ENCODE assay signal across 9 cellular contexts in genomic region chr11:46279393-46280099, GRCh38. TPM values are rescaled to one million over a fixed set of nuclear protein-coding genes. Genes with fewer than 3 reads are reported as not detected.
DNase-seq lines count a peak whose midpoint lies in the region; ATAC-seq and TF ChIP-seq lines count a peak whose summit lies in the region.
"Had no signal": no experiment of that assay in that cellular context is flagged by ENCODE, and none has a peak within 500 bp of the region (broad histone marks: within the 10 kb centered on the region; RNA-seq: fewer than 3 reads in every experiment).

No MANE protein-coding gene starts in this region.

- peak overlapping the region; percentile 99 for H3K4me3 ChIP-seq in WI38 (ENCODE audit: low read depth, low read length)
- peak overlapping the region; percentile 90 for H3K4me3 ChIP-seq in retinal pigment epithelial cell (ENCODE audit: low read length)

- peak; percentile 72 for ATAC-seq in left ventricle myocardium superior
- no peak for ATAC-seq in GM21447 (IDR thresholded peaks at IDR 0.05; ENCODE audit: unreplicated experiment)

- no peak for TF ChIP-seq CTCF in WI38 (IDR thresholded peaks at IDR 0.05; ENCODE audit: low read depth, low read length)
- no peak for TF ChIP-seq CTCF in retinal pigment epithelial cell (conservative IDR thresholded peaks at IDR 0.05; ENCODE audit: low read depth, low read length)

- intact Hi-C loops in left ventricle myocardium superior (cut with micrococcal nuclease): no loop called here

- DNase-seq in GM03348 (ENCODE audit: low spot score) (peak; percentile 77), left ventricle myocardium superior (peak; percentile 78), retinal pigment epithelial cell (ENCODE audit: low read depth) (no peak), islet precursor cell (no peak), RPMI8226 (no peak), NCI-H2171 (lab: John Stamatoyannopoulos, UW) (no peak)
- DNase-seq: activated B cell treated with CpG ODN at 0.5 μM for 24 hours had no signal

RNA-seq across cellular contexts. Expression of gene CREB3L1, which starts 2.1 kb away (rescaled TPM):
- total RNA-seq in left ventricle myocardium superior: 56.0 TPM
- total RNA-seq: activated B cell treated with CpG ODN at 0.5 μM for 24 hours had no signal

Comparison
In these comparisons a context has a peak if more than half of its experiments do, and no peak if none do; other contexts are left out.
1. DNase-seq: peak in GM03348 (single experiment) and left ventricle myocardium superior (single experiment); none in retinal pigment epithelial cell (single experiment), islet precursor cell (single experiment), RPMI8226 (single experiment) and NCI-H2171 (single experiment).